ENCODE assay signal across 22 cellular contexts in genomic region chr11:47306484-47306844, GRCh38. TPM values are rescaled to one million over a fixed set of nuclear protein-coding genes. Genes with fewer than 3 reads are reported as not detected.
DNase-seq lines count a peak whose midpoint lies in the region; ATAC-seq and TF ChIP-seq lines count a peak whose summit lies in the region.
"Had no signal": no experiment of that assay in that cellular context is flagged by ENCODE, and none has a peak within 500 bp of the region (broad histone marks: within the 10 kb centered on the region; RNA-seq: fewer than 3 reads in every experiment).

No MANE protein-coding gene starts in this region.

- H3K4me3 ChIP-seq in ascending aorta: no peak overlapping the region
- no peak overlapping the region for H3K4me3 ChIP-seq in thyroid gland (replicated peaks in 1 of 3)
- H3K4me3 ChIP-seq in upper lobe of left lung: no peak overlapping the region
- H3K4me3 ChIP-seq: lung, stomach had no signal

- peak overlapping the region; percentile 68 to 74 for H3K27ac ChIP-seq in ascending aorta
- peak overlapping the region; percentile 43 to 84 (median 55) for H3K27ac ChIP-seq in thyroid gland
- no peak overlapping the region for H3K27ac ChIP-seq in upper lobe of left lung
- H3K27ac ChIP-seq: stomach had no signal

- H3K9me3 ChIP-seq in ascending aorta (peaks cover 4 to 14% of the 10 kb centered on the region in 2 donors), thyroid gland (no peaks in the 10 kb centered on the region), upper lobe of left lung (peaks cover 0 to 12% (median 0%) of the 10 kb centered on the region in 4 donors)

- TF ChIP-seq POLR2A in thyroid gland (IDR thresholded peaks at IDR 0.05) (no peak), upper lobe of left lung (IDR thresholded peaks at IDR 0.05) (no peak)

- TF ChIP-seq EP300 in upper lobe of left lung (IDR thresholded peaks at IDR 0.05): no peak

- DNase-seq in NCI-H524 (lab: John Stamatoyannopoulos, UW) (peak; percentile 81 to 82), ascending aorta (ENCODE audit: low spot score in 2 of 2) (no peak), middle frontal gyrus (ENCODE audit: extremely low spot score, low spot score) (peak; percentile 20), thyroid gland (no peak), ureter (ENCODE audit: low spot score) (no peak), iPS-NIHi7 (ENCODE audit: extremely low spot score) (no peak), upper lobe of left lung (no peak)
- DNase-seq: activated CD4-positive, CD25-positive, alpha-beta regulatory T cell treated with anti-CD3 and anti-CD28 coated beads, Interleukin-2, amount 50 U/mL, for 72 hours; activated CD8-positive, alpha-beta T cell treated with anti-CD3 and anti-CD28 coated beads, Interleukin-2, amount 10 ng/mL, durations not matched to agents 7 days and 5 days; activated naive CD4-positive, alpha-beta T cell; activated T-cell treated with anti-CD3 and anti-CD28 coated beads, Interleukin-2, amount 50 U/mL, for 1 hour; central memory CD4-positive, alpha-beta T cell; DND-41; NCI-H1694 treated with DMSO at 0.1 percent for 48 hours; NCI-H2227 treated with DMSO at 0.1 percent for 48 hours; OCI-M1; SHP77; stimulated activated CD4-positive, alpha-beta T cell treated with anti-CD3 and anti-CD28 coated beads, Interleukin-4, amount 100 ng/mL, for 24 hours; stomach; SW 1271 had no signal

- ATAC-seq in upper lobe of left lung (ENCODE audit: low FRiP score in 2 of 2): no peak
- ATAC-seq: activated CD8-positive, alpha-beta T cell treated with anti-CD3 and anti-CD28 coated beads, Interleukin-2, amount 10 ng/mL, durations not matched to agents 7 days and 5 days had no signal

- intact Hi-C loops in ascending aorta (cut with DNase I) (no loop called here), thyroid gland (cut with DNase I) (no loop called here)

- WGBS in thyroid gland, 2 donors: 88 to 92% methylated on average over 1 of the region's 1 CpG
- 56 to 95% methylated on average over 1 of the region's 1 CpG for WGBS in upper lobe of left lung, 2 donors

- TF ChIP-seq CTCF in ascending aorta (IDR thresholded peaks at IDR 0.05) (no peak), thyroid gland (IDR thresholded peaks at IDR 0.05) (no peak), upper lobe of left lung (IDR thresholded peaks at IDR 0.05) (no peak)

- H3K36me3 ChIP-seq in ascending aorta: peaks cover 58 to 75% of the 10 kb centered on the region in 2 donors
- H3K36me3 ChIP-seq in thyroid gland: peaks cover 50 to 52% of the 10 kb centered on the region in 2 donors
- peaks cover 36 to 100% (median 83%) of the 10 kb centered on the region in 4 donors for H3K36me3 ChIP-seq in upper lobe of left lung

- H3K27me3 ChIP-seq in ascending aorta (no peaks in the 10 kb centered on the region), thyroid gland (no peaks in the 10 kb centered on the region), upper lobe of left lung (no peaks in the 10 kb centered on the region)
- H3K27me3 ChIP-seq: stomach had no signal

- H3K4me1 ChIP-seq in ascending aorta (peaks cover 3 to 10% of the 10 kb centered on the region in 2 donors), thyroid gland (peaks cover 7 to 16% of the 10 kb centered on the region in 2 donors), upper lobe of left lung (no peaks in the 10 kb centered on the region)
- H3K4me1 ChIP-seq: stomach had no signal

RNA-seq across cellular contexts. Expression of gene MADD, which starts 36.5 kb away (rescaled TPM):
- total RNA-seq in ascending aorta: 31.7 TPM
- total RNA-seq in thyroid gland: 10 to 100 TPM; 29.0 to 49.7 (median 38.1) TPM
- total RNA-seq in ureter: 79.4 TPM
- total RNA-seq in upper lobe of left lung: 100 to 1,000 TPM in 1 of 6 donors, 10 to 100 TPM in 5; 39.6 to 129 (median 47.9) TPM

RNA-seq across cellular contexts. Expression of gene MYBPC3, which starts 46.0 kb away (rescaled TPM):
- total RNA-seq in ascending aorta (not detected), thyroid gland (not detected), ureter (0.18 TPM), upper lobe of left lung (1 to 10 TPM in 3 of 6 donors, under 1 TPM in 2, not detected in 1; 0.61 to 1.8 (median 1.0) TPM)
- total RNA-seq: activated CD8-positive, alpha-beta T cell treated with anti-CD3 and anti-CD28 coated beads, Interleukin-2, amount 10 ng/mL, durations not matched to agents 7 days and 5 days; fibroblast of villous mesenchyme had no signal

RNA-seq across cellular contexts. Expression of gene NR1H3, which starts 48.7 kb away (rescaled TPM):
- total RNA-seq in ascending aorta: 92.4 TPM
- total RNA-seq in thyroid gland: 10 to 100 TPM; 27.5 to 58.3 (median 42.5) TPM
- 71.3 TPM for total RNA-seq in ureter
- 100 to 1,000 TPM in 2 of 6 donors, 10 to 100 TPM in 4; 37.3 to 367 (median 49.2) TPM for total RNA-seq in upper lobe of left lung

RNA-seq across cellular contexts. Expression of gene ACP2, which starts 57.9 kb away (rescaled TPM):
- total RNA-seq in ascending aorta (63.3 TPM), thyroid gland (10 to 100 TPM; 32.4 to 98.5 (median 73.3) TPM), ureter (36.8 TPM), upper lobe of left lung (10 to 100 TPM; 37.0 to 78.6 (median 46.5) TPM)

Comparison
In these comparisons a context has a peak if more than half of its experiments do, and no peak if none do; other contexts are left out.
1. DNase-seq: peak in NCI-H524 (2 of 2) and middle frontal gyrus (single experiment); none in ascending aorta (0 of 2), thyroid gland (0 of 2), ureter (single experiment), iPS-NIHi7 (single experiment) and upper lobe of left lung (0 of 2).
2. H3K27ac ChIP-seq: peak in ascending aorta (2 of 2) and thyroid gland (3 of 3); none in upper lobe of left lung (0 of 4).